Comparison of ENCODE assay signal across 20 cellular contexts in genomic region chr3:8645717-8646116, GRCh38. TPM values are rescaled to one million over a fixed set of nuclear protein-coding genes. Genes with fewer than 3 reads are reported as not detected.
DNase-seq lines count a peak whose midpoint lies in the region; ATAC-seq and TF ChIP-seq lines count a peak whose summit lies in the region.
"Had no signal": no experiment of that assay in that cellular context is flagged by ENCODE, and none has a peak within 500 bp of the region (broad histone marks: within the 10 kb centered on the region; RNA-seq: fewer than 3 reads in every experiment).

No MANE protein-coding gene starts in this region.

- POLR2A ChIA-PET in PC-3 (lab: Charles Lee; ENCODE audit: unreplicated experiment), result no interaction called here

- BruUV-seq in Calu3 (replicated peaks; lab: Mats Ljungman, UMichigan) (no TSS peak), PC-3 (replicated peaks; lab: Mats Ljungman, UMichigan) (no TSS peak)

- peaks cover 11% of the 10 kb centered on the region for H3K4me1 ChIP-seq in PC-3 (ENCODE audit: insufficient read depth, low read length)

- no peak overlapping the region for H3K9ac ChIP-seq in PC-3 (ENCODE audit: low read length)

- no peaks in the 10 kb centered on the region for H3F3A ChIP-seq in PC-3 (ENCODE audit: low read length, unreplicated experiment)

- ATAC-seq in PC-3 (peak; percentile 86), GM19463 (IDR thresholded peaks at IDR 0.05; ENCODE audit: unreplicated experiment) (no peak)
- ATAC-seq: CD8-positive, alpha-beta T cell; GM12878; K562 had no signal

- H3K9me3 Mint-ChIP-seq in Calu3 (ENCODE audit: low read depth, unreplicated experiment), result no peaks in the 10 kb centered on the region
- H3K9me3 Mint-ChIP-seq in type B pancreatic cell, result no peaks in the 10 kb centered on the region
- H3K9me3 Mint-ChIP-seq: CD14-positive monocyte; CD8-positive, alpha-beta T cell; H9 had no signal

- no peak overlapping the region for H3K4me3 Mint-ChIP-seq in Calu3 (ENCODE audit: low read depth, unreplicated experiment)
- H3K4me3 Mint-ChIP-seq in type B pancreatic cell, result no peak overlapping the region
- H3K4me3 Mint-ChIP-seq: CD14-positive monocyte; CD8-positive, alpha-beta T cell; H9 had no signal

- H4K20me1 ChIP-seq in PC-3 (ENCODE audit: low read length), result no peaks in the 10 kb centered on the region

- intact Hi-C loops in Calu3 (cut with micrococcal nuclease; ENCODE audit: unreplicated experiment), result no loop called here
- intact Hi-C loops in PC-3 (cut with micrococcal nuclease), result no loop called here

- H3K9me2 ChIP-seq in PC-3 (replicated peaks; ENCODE audit: low read length), result no peaks in the 10 kb centered on the region

- peak overlapping the region; percentile 13; the same call in 1 of the 2 replicates for H3K4me2 ChIP-seq in PC-3 (ENCODE audit: low read length)

- no peak overlapping the region for H2AFZ ChIP-seq in PC-3 (ENCODE audit: low read length)

- no peaks in the 10 kb centered on the region for H3K36me3 Mint-ChIP-seq in Calu3 (ENCODE audit: insufficient read depth, unreplicated experiment)
- H3K36me3 Mint-ChIP-seq in type B pancreatic cell, result no peaks in the 10 kb centered on the region
- H3K36me3 Mint-ChIP-seq: CD14-positive monocyte; CD8-positive, alpha-beta T cell had no signal

- H3K4me1 Mint-ChIP-seq in Calu3 (ENCODE audit: low read depth, unreplicated experiment) (peaks cover 22% of the 10 kb centered on the region), type B pancreatic cell (ENCODE audit: unreplicated experiment) (peaks cover 6% of the 10 kb centered on the region)
- H3K4me1 Mint-ChIP-seq: CD14-positive monocyte, H9 had no signal

- no peak overlapping the region for H3K4me3 ChIP-seq in PC-3 (ENCODE audit: low read length)
- H3K4me3 ChIP-seq: GM12878, K562 had no signal

- H3K27ac ChIP-seq in PC-3 (ENCODE audit: low read length), result no peak overlapping the region

- H3K27ac Mint-ChIP-seq in Calu3 (ENCODE audit: unreplicated experiment), result no peak overlapping the region
- no peak overlapping the region for H3K27ac Mint-ChIP-seq in type B pancreatic cell
- H3K27ac Mint-ChIP-seq: CD14-positive monocyte; CD8-positive, alpha-beta T cell; H9 had no signal

- H3K9me3 ChIP-seq in PC-3 (ENCODE audit: low read length), result no peaks in the 10 kb centered on the region
- H3K9me3 ChIP-seq: BE2C had no signal

- no peaks in the 10 kb centered on the region for H3K27me3 ChIP-seq in PC-3 (ENCODE audit: low read length)
- H3K27me3 ChIP-seq: BE2C had no signal

- no peaks in the 10 kb centered on the region for H3K36me3 ChIP-seq in PC-3 (ENCODE audit: low read depth, low read length)
- H3K36me3 ChIP-seq: BE2C had no signal

- H3K79me2 ChIP-seq in PC-3 (ENCODE audit: low read length), result no peaks in the 10 kb centered on the region

- H3K27me3 Mint-ChIP-seq in Calu3 (ENCODE audit: unreplicated experiment) (peaks cover 12% of the 10 kb centered on the region), type B pancreatic cell (peaks cover 4% of the 10 kb centered on the region)

- TF ChIP-seq CTCF in Calu3 (IDR thresholded peaks at IDR 0.05; ENCODE audit: unreplicated experiment) (no peak), PC-3 (conservative IDR thresholded peaks at IDR 0.05; ENCODE audit: low read depth, low read length) (no peak), type B pancreatic cell (conservative IDR thresholded peaks at IDR 0.05) (no peak)

- DNase-seq in Calu3 (peak; percentile 52), PC-3 (peak; percentile 62), kidney tubule cell (ENCODE audit: low spot score) (peak; percentile 6), NCI-H146 treated with DMSO at 0.1 percent for 48 hours (lab: John Stamatoyannopoulos, UW; ENCODE audit: unreplicated experiment) (no peak), type B pancreatic cell (ENCODE audit: extremely low spot score, unreplicated experiment) (no peak)
- DNase-seq in activated CD8-positive, alpha-beta memory T cell treated with anti-CD3 and anti-CD28 coated beads, Interleukin-2, amount 50 U/mL, for 4 hours, result no peak
- DNase-seq: ACHN; BE2C; CD8-positive, alpha-beta T cell; DMS 273 treated with DMSO at 0.1 percent for 48 hours; DMS53; DND-41; EL; H9; IMR-90 had no signal

- CTCF ChIA-PET in Calu3 (lab: Charles Lee) (interaction anchor here (1.2 kb wide), 1 partner anchor 20 kb away, joined by 4 read pairs; no protein-coding TSS in a partner anchor), PC-3 (lab: Charles Lee) (interaction anchor here (0.6 kb wide), 1 partner anchor 15 kb away, joined by 3 read pairs; no protein-coding TSS in a partner anchor)

RNA-seq across cellular contexts. Expression of gene SSUH2, which starts 1.1 kb away (rescaled TPM):
- 0.54 TPM in 1 of 2 replicates, not detected in the other for total RNA-seq in Calu3 (2022)
- total RNA-seq in PC-3 (2014; rRNA removed), result 0.44 TPM in 1 of 2 replicates, not detected in the other
- total RNA-seq in type B pancreatic cell (ENCODE audit: low replicate concordance), result 0.45 and 1.4 TPM in 2 replicates
- total RNA-seq: CD8-positive, alpha-beta T cell; G401; GM12878; IMR-90; K562 had no signal

Comparison
In these comparisons a context has a peak if more than half of its experiments do, and no peak if none do; other contexts are left out.
1. DNase-seq: peak in Calu3 (single experiment), PC-3 (single experiment) and kidney tubule cell (single experiment); none in NCI-H146 treated with DMSO at 0.1 percent for 48 hours (single experiment), activated CD8-positive, alpha-beta memory T cell treated with anti-CD3 and anti-CD28 coated beads, Interleukin-2, amount 50 U/mL, for 4 hours (single experiment) and type B pancreatic cell (single experiment).